ENCODE assay signal across 9 cellular contexts in genomic region chr10:87635498-87636312, GRCh38. TPM values are rescaled to one million over a fixed set of nuclear protein-coding genes. Genes with fewer than 3 reads are reported as not detected.
DNase-seq lines count a peak whose midpoint lies in the region; ATAC-seq and TF ChIP-seq lines count a peak whose summit lies in the region.
"Had no signal": no experiment of that assay in that cellular context is flagged by ENCODE, and none has a peak within 500 bp of the region (broad histone marks: within the 10 kb centered on the region; RNA-seq: fewer than 3 reads in every experiment).

No MANE protein-coding gene starts in this region.

- dilution Hi-C loops in mammary epithelial cell (cut with HindIII; ENCODE audit: low sequenced_read_pairs): no loop called here

- no peak overlapping the region for H3K4me3 ChIP-seq in mammary epithelial cell (replicated peaks in 1 of 3; ENCODE audit: insufficient read depth in 1 of 3, low read depth in 2 of 3, low read length in 3 of 3)

- no peaks in the 10 kb centered on the region for H3K36me3 Mint-ChIP-seq in CD4-positive, alpha-beta T cell (ENCODE audit: low read depth)

- DNase-seq in activated T-cell treated with anti-CD3 and anti-CD28 coated beads for 48 hours (ENCODE audit: low read depth): peak; percentile 15
- no peak for DNase-seq in activated T-cell treated with anti-CD3 and anti-CD28 coated beads for 4 hours
- peak; percentile 93 for DNase-seq in M059J (ENCODE audit: low read depth)
- DNase-seq in mammary epithelial cell: peak; percentile 82
- peak; percentile 57 for DNase-seq in stimulated activated CD4-positive, alpha-beta T cell treated with anti-CD3 and anti-CD28 coated beads, Interleukin-15, amount 100 ng/mL, for 24 hours
- no peak for DNase-seq in NCI-H1092 treated with DMSO at 0.1 percent for 48 hours (lab: John Stamatoyannopoulos, UW)
- no peak for DNase-seq in CD4-positive, alpha-beta T cell
- DNase-seq in HuH-7.5 (ENCODE audit: low spot score): no peak

- no peaks in the 10 kb centered on the region for H3K27me3 ChIP-seq in mammary epithelial cell (ENCODE audit: insufficient read depth, low read length)
- no peaks in the 10 kb centered on the region for H3K27me3 ChIP-seq in CD4-positive, alpha-beta T cell (ENCODE audit: control insufficient read depth, insufficient read depth, low read length)

- H3K9ac ChIP-seq in mammary epithelial cell (ENCODE audit: insufficient read depth, low read length): no peak overlapping the region

- 16% methylated on average over 5 of the region's 5 CpGs for WGBS in mammary epithelial cell (ENCODE audit: low coverage, missing lambda C conversion rate)

- H4K20me1 ChIP-seq in mammary epithelial cell (ENCODE audit: insufficient read depth, low read length): no peaks in the 10 kb centered on the region

- CTCF ChIA-PET in mammary epithelial cell (lab: Charles Lee; ENCODE audit: low non-redundant PET): no interaction called here
- CTCF ChIA-PET in CD4-positive, alpha-beta T cell (lab: Charles Lee): no interaction called here

- TF ChIP-seq CTCF in mammary epithelial cell (conservative IDR thresholded peaks at IDR 0.05 in 1 of 2, IDR thresholded peaks at IDR 0.05 in 1 of 2; ENCODE audit: extremely low read depth in 1 of 2, insufficient read depth in 1 of 2, low read depth in 1 of 2, low read length in 2 of 2): no peak
- TF ChIP-seq CTCF in CD4-positive, alpha-beta T cell (IDR thresholded peaks at IDR 0.05): no peak

- peak overlapping the region; percentile 50 for H3K4me2 ChIP-seq in mammary epithelial cell (ENCODE audit: insufficient read depth, low read depth, low read length)

- H3K9me3 Mint-ChIP-seq in CD4-positive, alpha-beta T cell: no peaks in the 10 kb centered on the region

- in situ Hi-C loops in mammary epithelial cell (cut with MboI; ENCODE audit: low sequenced_read_pairs in 2 of 2): no loop called here

- POLR2A ChIA-PET in CD4-positive, alpha-beta T cell (lab: Charles Lee): no interaction called here

- H3K4me3 Mint-ChIP-seq in CD4-positive, alpha-beta T cell: no peak overlapping the region

- no peak overlapping the region for H3K27ac Mint-ChIP-seq in CD4-positive, alpha-beta T cell

- intact Hi-C loops in mammary epithelial cell (cut with micrococcal nuclease): no loop called here
- intact Hi-C loops in CD4-positive, alpha-beta T cell (cut with DNase I, micrococcal nuclease): loop anchor here in 1 of 2 experiments (2.0 kb wide), 1 partner anchor 23 kb away; no protein-coding TSS in a partner anchor

- no peaks in the 10 kb centered on the region for H3K79me2 ChIP-seq in mammary epithelial cell (ENCODE audit: insufficient read depth, low read length)

- TSS peak; percentile 69 for BruUV-seq in mammary epithelial cell (replicated peaks; lab: Mats Ljungman, UMichigan)

- H3K36me3 ChIP-seq in mammary epithelial cell (ENCODE audit: insufficient read depth, low read length): no peaks in the 10 kb centered on the region

- peak overlapping the region; percentile 51 for H3K27ac ChIP-seq in mammary epithelial cell (ENCODE audit: insufficient read depth, low read depth, low read length)
- no peak overlapping the region for H3K27ac ChIP-seq in CD4-positive, alpha-beta T cell (ENCODE audit: low read depth, low read length)
- H3K27ac ChIP-seq: C4-2B had no signal

- H2AFZ ChIP-seq in mammary epithelial cell (ENCODE audit: low read depth, low read length): peak overlapping the region; percentile 78

- ATAC-seq in CD4-positive, alpha-beta T cell (ENCODE audit: poor library complexity): no peak

- H3K4me1 Mint-ChIP-seq in CD4-positive, alpha-beta T cell (ENCODE audit: low read depth): no peaks in the 10 kb centered on the region

- no peaks in the 10 kb centered on the region for H3K9me3 ChIP-seq in mammary epithelial cell (replicated peaks; ENCODE audit: insufficient read depth, low read length)
- no peaks in the 10 kb centered on the region for H3K9me3 ChIP-seq in CD4-positive, alpha-beta T cell (ENCODE audit: control insufficient read depth, low read length)

- H3K27me3 Mint-ChIP-seq in CD4-positive, alpha-beta T cell: no peaks in the 10 kb centered on the region

- peaks cover 22% of the 10 kb centered on the region for H3K4me1 ChIP-seq in mammary epithelial cell (ENCODE audit: insufficient read depth, low read length)

RNA-seq across cellular contexts. Expression of gene PAPSS2, which starts 24.0 kb away (rescaled TPM):
- total RNA-seq in M059J (2014; rRNA removed; shearing (Covaris generic)): 69.1 and 81.0 TPM in 2 replicates
- total RNA-seq in mammary epithelial cell: 1 to 10 TPM; 3.8 to 9.1 TPM
- 6.8 TPM for polyA plus RNA-seq in mammary epithelial cell
- 5.5 TPM for polyA minus RNA-seq in mammary epithelial cell
- not detected for total RNA-seq in CD4-positive, alpha-beta T cell

Comparison
In these comparisons a context has a peak if more than half of its experiments do, and no peak if none do; other contexts are left out.
1. DNase-seq: peak in activated T-cell treated with anti-CD3 and anti-CD28 coated beads for 48 hours (single experiment), M059J (single experiment), mammary epithelial cell (single experiment) and stimulated activated CD4-positive, alpha-beta T cell treated with anti-CD3 and anti-CD28 coated beads, Interleukin-15, amount 100 ng/mL, for 24 hours (single experiment); none in activated T-cell treated with anti-CD3 and anti-CD28 coated beads for 4 hours (single experiment), NCI-H1092 treated with DMSO at 0.1 percent for 48 hours (single experiment), CD4-positive, alpha-beta T cell (0 of 10) and HuH-7.5 (single experiment).